ENCODE assay signal across 8 cellular contexts in the genomic region with DNA sequence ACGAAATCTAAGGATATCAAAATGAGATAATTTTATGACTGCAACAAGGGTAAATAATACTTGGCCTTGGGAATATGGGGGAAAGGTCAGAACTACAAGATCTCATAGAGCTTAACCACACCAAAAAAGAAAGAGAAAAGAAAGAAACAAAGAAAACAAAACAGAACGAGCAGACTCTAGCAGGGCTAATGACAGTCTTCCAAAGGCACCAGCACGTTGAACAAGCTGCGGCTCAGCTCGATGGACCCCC. TPM values are rescaled to one million over a fixed set of nuclear protein-coding genes. Genes with fewer than 3 reads are reported as not detected.
A peak's percentile ranks its signal among the peaks of the same experiment; 100 is the strongest.
DNase-seq lines count a peak whose midpoint lies in the region; FAIRE-seq and TF ChIP-seq lines count a peak whose summit lies in the region.

No MANE protein-coding gene starts in this region.

- no peak for TF ChIP-seq RAD21 in H1 (IDR thresholded peaks at IDR 0.05 in 1 of 2, conservative IDR thresholded peaks at IDR 0.05 in 1 of 2; ENCODE audit: low read depth in 2 of 2, low read length in 2 of 2)

- H3K14ac ChIP-seq in H1 (ENCODE audit: insufficient read length), result no peak overlapping the region

- no peak overlapping the region for H3K27ac ChIP-seq in H1 (ENCODE audit: low read depth, low read length)
- H3K27ac ChIP-seq in neural progenitor cell, result no peak overlapping the region

- TF ChIP-seq CTCF in H1 (IDR thresholded peaks at IDR 0.05; ENCODE audit: control extremely low read depth in 1 of 3, insufficient read depth in 1 of 3, low read depth in 1 of 3, low read length in 3 of 3) (no peak), neural progenitor cell (IDR thresholded peaks at IDR 0.05) (no peak)

- H3K27me3 ChIP-seq in H1 (replicated peaks in 1 of 4; ENCODE audit: control insufficient read depth in 3 of 4, extremely low read depth in 1 of 4, insufficient read depth in 3 of 4, low read length in 3 of 4) (no peaks in the 10 kb centered on the region), neural progenitor cell (peaks cover 11% of the 10 kb centered on the region)

- H2AFZ ChIP-seq in H1 (ENCODE audit: low read length) (0 out of 2 replicates have a peak overlapping the region, but pooled peaks have one; percentile 15), neural progenitor cell (replicated peaks) (peak overlapping the region; percentile 99)

- in situ Hi-C loops in G401 (cut with HindIII; ENCODE audit: low sequenced_read_pairs), result no loop called here

- no peak overlapping the region for H4K8ac ChIP-seq in H1 (ENCODE audit: extremely low read depth, insufficient read depth, low read length)

- no peaks in the 10 kb centered on the region for H3K36me3 ChIP-seq in H1 (ENCODE audit: control insufficient read depth in 2 of 4, insufficient read depth in 4 of 4, low read length in 3 of 4)
- H3K36me3 ChIP-seq in neural progenitor cell, result no peaks in the 10 kb centered on the region

- no peak for TF ChIP-seq EP300 in H1 (IDR thresholded peaks at IDR 0.05; ENCODE audit: borderline replicate concordance in 1 of 2, low read depth in 2 of 2, low read length in 2 of 2)

- WGBS in H1 (ENCODE audit: extremely low coverage in 1 of 2, insufficient coverage in 1 of 2, insufficient read length in 1 of 2, insufficient replicate concordance in 2 of 2, low coverage in 1 of 2, low lambda C conversion rate in 2 of 2, missing lambda C conversion rate in 1 of 2), 2 experiments, result 2% methylated on average over 5 of the region's 5 CpGs; no CpG with 5 or more reads in 1 of the 2 experiments

- POLR2A ChIA-PET in H1 (lab: Charles Lee; ENCODE audit: partially characterized antibody), result interaction anchor here (0.8 to 2.8 kb wide), 7 partner anchors 10 to 78 kb away, joined by 3 to 14 read pairs (median 5); partner anchors contain the start of genes PLPP6, RCL1 and SPATA6L

- H2BK12ac ChIP-seq in H1 (ENCODE audit: low read depth, low read length), result no peak overlapping the region

- peaks cover 0 to 24% of the 10 kb centered on the region in 2 experiments; a peak in 2 of 4 replicates for H3K79me2 ChIP-seq in H1 (ENCODE audit: control insufficient read depth in 1 of 2, insufficient read depth in 2 of 2, low read length in 2 of 2)
- peaks cover 39% of the 10 kb centered on the region for H3K79me2 ChIP-seq in neural progenitor cell (ENCODE audit: low read depth)

- H3K27me3 Mint-ChIP-seq in neural progenitor cell (ENCODE audit: insufficient read depth, low read depth), result peaks cover under 1% of the 10 kb centered on the region

- peaks cover 8% of the 10 kb centered on the region; the same call in 1 of the 2 replicates for H3K23me2 ChIP-seq in H1 (ENCODE audit: low read depth, low read length)

- H2AK5ac ChIP-seq in H1 (ENCODE audit: low read depth, low read length), result no peak overlapping the region

- peak overlapping the region; percentile 90 for H3K4me3 Mint-ChIP-seq in neural progenitor cell

- no peak overlapping the region; the same call in 1 of the 2 replicates for H3K18ac ChIP-seq in H1 (ENCODE audit: extremely low read depth, low read length)

- peaks cover 0 to 1% of the 10 kb centered on the region in 2 experiments for H4K20me1 ChIP-seq in H1 (replicated peaks in 1 of 2; ENCODE audit: control insufficient read depth in 1 of 2, insufficient read depth in 2 of 2, low read length in 2 of 2)
- no peaks in the 10 kb centered on the region for H4K20me1 ChIP-seq in neural progenitor cell (ENCODE audit: low read depth)

- H2BK120ac ChIP-seq in H1 (replicated peaks; ENCODE audit: low read depth, low read length), result no peak overlapping the region

- H3K4me2 ChIP-seq in H1 (ENCODE audit: insufficient read depth in 1 of 2, low read depth in 2 of 2, low read length in 2 of 2) (peak overlapping the region; percentile 69 to 75), neural progenitor cell (peak overlapping the region; percentile 97)

- H3K4me3 ChIP-seq in H1 (ENCODE audit: extremely low read depth in 1 of 4, insufficient read depth in 2 of 4, low read depth in 3 of 4, low read length in 4 of 4) (peak overlapping the region; percentile 58 to 87 (median 76)), neural progenitor cell (peak overlapping the region; percentile 90)

- H3K4me1 Mint-ChIP-seq in neural progenitor cell, result peaks cover 27% of the 10 kb centered on the region

- H3K27ac Mint-ChIP-seq in neural progenitor cell, result peak overlapping the region; percentile 27

- no peak overlapping the region for H3K23ac ChIP-seq in H1 (ENCODE audit: insufficient read length)

- DNase-seq in G401 (ENCODE audit: low spot score) (peak; percentile 32), NCI-H345 (lab: John Stamatoyannopoulos, UW) (peak; percentile 43), H1 (ENCODE audit: low read depth in 1 of 2, low spot score in 2 of 2) (no peak), neural progenitor cell (ENCODE audit: low spot score) (no peak), 8988T (no peak), NCI-H748 treated with DMSO at 0.1 percent for 48 hours (lab: John Stamatoyannopoulos, UW) (no peak), NOMO-1 treated with DMSO at 0.1 percent for 48 hours (lab: John Stamatoyannopoulos, UW; ENCODE audit: unreplicated experiment) (no peak), SW 1271 (lab: John Stamatoyannopoulos, UW) (no peak)

- H3K4ac ChIP-seq in H1 (replicated peaks; ENCODE audit: insufficient read length, low read depth, low read length), result no peak overlapping the region

- no peaks in the 10 kb centered on the region; the same call in 1 of the 2 replicates for H3K79me1 ChIP-seq in H1 (ENCODE audit: low read depth, low read length)

- no peak overlapping the region for H3K56ac ChIP-seq in H1 (replicated peaks; ENCODE audit: insufficient read length, low read depth, low read length)

- no peak overlapping the region for H2BK20ac ChIP-seq in H1 (ENCODE audit: low read length)

- H3K9me3 ChIP-seq in H1 (ENCODE audit: insufficient read depth in 2 of 2, low read depth in 1 of 2, low read length in 1 of 2) (no peaks in the 10 kb centered on the region), neural progenitor cell (ENCODE audit: low read depth) (no peaks in the 10 kb centered on the region)

- H3K9ac ChIP-seq in H1 (replicated peaks in 1 of 4; ENCODE audit: extremely low read depth in 1 of 4, low read depth in 3 of 4, low read length in 3 of 4) (peak overlapping the region in 3 of 4 experiments; percentile 52 to 65 (median 60); a peak in 2 of 7 replicates), neural progenitor cell (peak overlapping the region; percentile 62)

- H4K91ac ChIP-seq in H1 (replicated peaks; ENCODE audit: insufficient read length, low read length), result no peak overlapping the region

- no peak overlapping the region for H4K5ac ChIP-seq in H1 (ENCODE audit: insufficient read length, low read depth, low read length)

- CTCF ChIA-PET in H1 (lab: Charles Lee; ENCODE audit: partially characterized antibody), result interaction anchor here (0.6 to 2.1 kb wide), 12 partner anchors 9 to 460 kb away, joined by 3 to 10 read pairs (median 4); partner anchors contain the start of genes JAK2 and SPATA6L

- H3F3A ChIP-seq in neural progenitor cell (ENCODE audit: low read depth), result peaks cover 23% of the 10 kb centered on the region

- no peak for FAIRE-seq in H1 (lab: Jason Lieb, UNC)

- H2BK15ac ChIP-seq in H1 (ENCODE audit: low read length), result no peak overlapping the region

- no peak for TF ChIP-seq POLR2A in H1 (IDR thresholded peaks at IDR 0.05; ENCODE audit: control extremely low read depth in 1 of 2, low read depth in 2 of 2, low read length in 2 of 2)

- H3K9me3 Mint-ChIP-seq in neural progenitor cell, result no peaks in the 10 kb centered on the region

- H3K36me3 Mint-ChIP-seq in neural progenitor cell, result peaks cover 2% of the 10 kb centered on the region

- H2BK5ac ChIP-seq in H1 (ENCODE audit: low read depth, low read length), result no peak overlapping the region

- H3K4me1 ChIP-seq in H1 (replicated peaks in 1 of 4; ENCODE audit: control insufficient read depth in 3 of 4, insufficient read depth in 4 of 4, low read length in 3 of 4) (peaks cover 0 to 3% (median 0%) of the 10 kb centered on the region in 4 experiments; a peak in 4 of 7 replicates), neural progenitor cell (peaks cover 11% of the 10 kb centered on the region)

TF ChIP-seq in H1, 55 proteins besides CTCF, POLR2A, EP300 and RAD21 (continues in another document):
- no peak for TF ChIP-seq JUN (IDR thresholded peaks at IDR 0.05; ENCODE audit: low read depth, low read length)
- TF ChIP-seq GABPA (IDR thresholded peaks at IDR 0.05; ENCODE audit: borderline replicate concordance, insufficient read depth, low read length), result no peak
- no peak for TF ChIP-seq KDM1A (IDR thresholded peaks at IDR 0.05; ENCODE audit: borderline replicate concordance, low read length)
- TF ChIP-seq MAFK (IDR thresholded peaks at IDR 0.05; ENCODE audit: low read depth, low read length), result no peak
- TF ChIP-seq TEAD4 (IDR thresholded peaks at IDR 0.05; ENCODE audit: low read depth, low read length), result no peak
- TF ChIP-seq TCF12 (IDR thresholded peaks at IDR 0.05; ENCODE audit: low read depth, low read length), result no peak
- TF ChIP-seq EZH2 (IDR thresholded peaks at IDR 0.05; ENCODE audit: low read depth, low read length, severe bottlenecking), result no peak

RNA-seq across cellular contexts. Expression of gene AK3, which starts 0.7 kb away (rescaled TPM):
- 67.9 and 71.6 TPM in 2 replicates for total RNA-seq in G401 (2014; rRNA removed; shearing (Covaris generic))
- total RNA-seq in H1 (2021; fragmentation: NEBNext Ultra II Directional; extraction: Animal tissue kit (Norgen Biotek cat#: 25700)), result 23.9 and 30.0 TPM in 2 replicates
- polyA plus RNA-seq in H1 (2011; rRNA removed), result 7.8 and 8.9 TPM in 2 replicates
- 15.0 TPM for polyA plus RNA-seq in H1 (2011; cell fraction: cytosol; rRNA removed)
- polyA plus RNA-seq in H1 (2011; cell fraction: nucleus; rRNA removed), result 17.1 TPM
- 13.0 to 17.0 TPM (median 14.2 TPM) in 4 replicates for polyA plus RNA-seq in H1 (2012, experiment 1 of 2)
- polyA plus RNA-seq in H1 (2012, experiment 2 of 2), result 1.9 TPM
- 28.2 TPM for polyA plus RNA-seq in H1 (2013, experiment 1 of 2)
- polyA plus RNA-seq in H1 (2013, experiment 2 of 2), result 26.4 TPM
- polyA minus RNA-seq in H1 (2011; rRNA and poly(A)+ RNA removed), result 11.4 and 22.6 TPM in 2 replicates
- 31.0 TPM for polyA minus RNA-seq in H1 (2011; cell fraction: cytosol; rRNA and poly(A)+ RNA removed)
- polyA minus RNA-seq in H1 (2011; cell fraction: nucleus; rRNA and poly(A)+ RNA removed), result 45.6 TPM
- total RNA-seq in neural progenitor cell (ENCODE audit: low replicate concordance), result 33.9 and 54.8 TPM in 2 replicates

RNA-seq across cellular contexts. Expression of gene RCL1, which starts 52.4 kb away (rescaled TPM):
- 21.2 and 27.4 TPM in 2 replicates for total RNA-seq in G401 (2014; rRNA removed; shearing (Covaris generic))
- 29.5 and 29.7 TPM in 2 replicates for total RNA-seq in H1 (2021; fragmentation: NEBNext Ultra II Directional; extraction: Animal tissue kit (Norgen Biotek cat#: 25700))
- 21.0 and 24.0 TPM in 2 replicates for polyA plus RNA-seq in H1 (2011; rRNA removed)
- polyA plus RNA-seq in H1 (2011; cell fraction: cytosol; rRNA removed), result 15.3 TPM
- polyA plus RNA-seq in H1 (2011; cell fraction: nucleus; rRNA removed), result 45.5 TPM
- 19.5 to 21.1 TPM (median 20.6 TPM) in 4 replicates for polyA plus RNA-seq in H1 (2012, experiment 1 of 2)
- 11.4 TPM for polyA plus RNA-seq in H1 (2012, experiment 2 of 2)
- 24.0 TPM for polyA plus RNA-seq in H1 (2013, experiment 1 of 2)
- 25.5 TPM for polyA plus RNA-seq in H1 (2013, experiment 2 of 2)
- polyA minus RNA-seq in H1 (2011; rRNA and poly(A)+ RNA removed), result 36.2 and 40.4 TPM in 2 replicates
- polyA minus RNA-seq in H1 (2011; cell fraction: cytosol; rRNA and poly(A)+ RNA removed), result 14.8 TPM
- polyA minus RNA-seq in H1 (2011; cell fraction: nucleus; rRNA and poly(A)+ RNA removed), result 61.1 TPM
- 17.9 and 19.5 TPM in 2 replicates for total RNA-seq in neural progenitor cell (ENCODE audit: low replicate concordance)

Comparison
In these comparisons a context has a peak if more than half of its experiments do, and no peak if none do; other contexts are left out.
1. DNase-seq: peak in G401 (single experiment) and NCI-H345 (single experiment); none in H1 (0 of 2), neural progenitor cell (single experiment), 8988T (single experiment), NCI-H748 treated with DMSO at 0.1 percent for 48 hours (single experiment), NOMO-1 treated with DMSO at 0.1 percent for 48 hours (single experiment) and SW 1271 (0 of 2).